Comparison of ENCODE assay signal across 8 cellular contexts in genomic region chr7:12322287-12322902, GRCh38.
DNase-seq lines count a peak whose midpoint lies in the region; ATAC-seq and TF ChIP-seq lines count a peak whose summit lies in the region.

No MANE protein-coding gene starts in this region.

- peak; percentile 93 for TF ChIP-seq CTCF in 22Rv1 (IDR thresholded peaks at IDR 0.05)
- TF ChIP-seq CTCF in OCI-LY1 (IDR thresholded peaks at IDR 0.05; ENCODE audit: low read length), result peak; percentile 76
- peak; percentile 65 for TF ChIP-seq CTCF in endothelial cell (IDR thresholded peaks at IDR 0.05; ENCODE audit: unreplicated experiment)

- H3F3A ChIP-seq in OCI-LY1 (ENCODE audit: insufficient read depth, low read length), result no peaks in the 10 kb centered on the region

- peak; percentile 5 for DNase-seq in Daoy (ENCODE audit: low read depth)
- DNase-seq in endothelial cell (ENCODE audit: low spot score), result no peak
- peak; percentile 16 for DNase-seq in pons (ENCODE audit: low spot score)
- no peak for DNase-seq in NCI-H774 (lab: John Stamatoyannopoulos, UW)
- no peak for DNase-seq in GM19238 (ENCODE audit: insufficient read length, low spot score)

- H3K9ac ChIP-seq in OCI-LY1 (ENCODE audit: low read length), result no peak overlapping the region

- no peaks in the 10 kb centered on the region for H4K20me1 ChIP-seq in OCI-LY1 (ENCODE audit: insufficient read depth, low read length)

- no peaks in the 10 kb centered on the region for H3K9me3 Mint-ChIP-seq in endothelial cell (ENCODE audit: unreplicated experiment)

- H3K4me3 ChIP-seq in OCI-LY1 (ENCODE audit: low read depth, low read length, poor library complexity, severe bottlenecking), result no peak overlapping the region

- H3K36me3 ChIP-seq in OCI-LY1 (ENCODE audit: insufficient read depth, low read length), result no peaks in the 10 kb centered on the region

- H3K4me3 Mint-ChIP-seq in endothelial cell (ENCODE audit: unreplicated experiment), result no peak overlapping the region

- peaks cover 15% of the 10 kb centered on the region for H3K4me1 Mint-ChIP-seq in endothelial cell (ENCODE audit: unreplicated experiment)

- no peaks in the 10 kb centered on the region for H3K4me1 ChIP-seq in OCI-LY1 (ENCODE audit: insufficient read depth, low read length, severe bottlenecking)

- no peaks in the 10 kb centered on the region for H3K79me2 ChIP-seq in OCI-LY1 (ENCODE audit: insufficient read depth, low read length)

- no peak overlapping the region for H3K4me2 ChIP-seq in OCI-LY1 (ENCODE audit: low read length)

- no peaks in the 10 kb centered on the region for H3K9me2 ChIP-seq in OCI-LY1 (ENCODE audit: low read depth, low read length)

- H3K27me3 Mint-ChIP-seq in endothelial cell (ENCODE audit: unreplicated experiment), result no peaks in the 10 kb centered on the region

- H3K27ac Mint-ChIP-seq in endothelial cell (ENCODE audit: unreplicated experiment), result no peak overlapping the region

- no peaks in the 10 kb centered on the region for H3K9me3 ChIP-seq in OCI-LY1 (ENCODE audit: low read length)

- no peak for ATAC-seq in HG02642 (IDR thresholded peaks at IDR 0.05; ENCODE audit: poor library complexity, unreplicated experiment)

- no peak overlapping the region for H3K27ac ChIP-seq in 22Rv1
- no peak overlapping the region for H3K27ac ChIP-seq in OCI-LY1 (ENCODE audit: low read depth, low read length, poor library complexity, severe bottlenecking)

- H3K27me3 ChIP-seq in OCI-LY1 (ENCODE audit: insufficient read depth, low read length), result no peaks in the 10 kb centered on the region

- H3K36me3 Mint-ChIP-seq in endothelial cell (ENCODE audit: low read depth, unreplicated experiment), result no peaks in the 10 kb centered on the region

- no peak overlapping the region for H2AFZ ChIP-seq in OCI-LY1 (ENCODE audit: low read length)

Comparison
In these comparisons a context has a peak if more than half of its experiments do, and no peak if none do; other contexts are left out.
1. DNase-seq: peak in Daoy (single experiment) and pons (single experiment); none in endothelial cell (single experiment), NCI-H774 (single experiment) and GM19238 (single experiment).
2. Peak in every context shown above with its lines, with median percentiles within 50 percentile points of each other: CTCF ChIP-seq.